16 cellular contexts compared by ENCODE assay signal in genomic region chr11:120025606-120026335, GRCh38.
"Had no signal": no experiment of that assay in that cellular context is flagged by ENCODE, and none has a peak within 500 bp of the region (broad histone marks: within the 10 kb centered on the region; RNA-seq: fewer than 3 reads in every experiment).

No MANE protein-coding gene starts in this region.

- H3K36me3 ChIP-seq: esophagus squamous epithelium, transverse colon had no signal

- H3K36me3 Mint-ChIP-seq: activated naive CD4-positive, alpha-beta T cell treated with anti-CD3 and anti-CD28 coated beads, Interleukin-2, amount 10 ng/mL, durations not matched to agents 7 days and 5 days; natural killer cell had no signal

- H3K4me3 ChIP-seq: esophagus squamous epithelium, skin epidermis, transverse colon had no signal

- H3K27ac ChIP-seq: esophagus squamous epithelium, skin epidermis, transverse colon had no signal

- H3K4me3 Mint-ChIP-seq: activated CD4-positive, alpha-beta T cell treated with anti-CD3 and anti-CD28 coated beads, Interleukin-2, amount 10 ng/mL, durations not matched to agents 24 days and 14 days; activated naive CD4-positive, alpha-beta T cell treated with anti-CD3 and anti-CD28 coated beads, Interleukin-2, amount 10 ng/mL, durations not matched to agents 7 days and 5 days; natural killer cell; T-helper 2 cell treated with Interferon-gamma antibody and Interleukin-4, amounts not matched to agents 5 μg/mL and 100 μg/mL, for 36 hours had no signal

- ATAC-seq: left ventricle myocardium superior had no signal

- H3K9me3 ChIP-seq: esophagus squamous epithelium, transverse colon had no signal

- H3K9me3 Mint-ChIP-seq: activated CD4-positive, alpha-beta T cell treated with anti-CD3 and anti-CD28 coated beads, Interleukin-2, amount 10 ng/mL, durations not matched to agents 24 days and 14 days; activated naive CD4-positive, alpha-beta T cell treated with anti-CD3 and anti-CD28 coated beads, Interleukin-2, amount 10 ng/mL, durations not matched to agents 7 days and 5 days; natural killer cell; T-helper 2 cell treated with Interferon-gamma antibody and Interleukin-4, amounts not matched to agents 5 μg/mL and 100 μg/mL, for 36 hours had no signal

- DNase-seq: activated CD4-positive, alpha-beta T cell treated with anti-CD3 and anti-CD28 coated beads, Interleukin-2, amount 10 ng/mL, durations not matched to agents 24 days and 14 days; activated CD4-positive, CD25-positive, alpha-beta regulatory T cell; activated naive CD4-positive, alpha-beta T cell treated with anti-CD3 and anti-CD28 coated beads, Interleukin-2, amount 10 ng/mL, durations not matched to agents 7 days and 5 days; effector CD8-positive, alpha-beta T cell; esophagus squamous epithelium; hippocampal formation; kidney; left ventricle myocardium superior; mesenchymal stem cell; natural killer cell; stimulated activated CD4-positive, alpha-beta T cell treated with anti-CD3 and anti-CD28 coated beads, Interleukin-4, amount 100 ng/mL, for 24 hours; stimulated activated naive CD4-positive, alpha-beta T cell treated with Interleukin-2 at 50 U/mL for 16 hours; substantia nigra; transverse colon had no signal

- H3K4me1 ChIP-seq: esophagus squamous epithelium had no signal

- H3K4me1 Mint-ChIP-seq: activated CD4-positive, alpha-beta T cell treated with anti-CD3 and anti-CD28 coated beads, Interleukin-2, amount 10 ng/mL, durations not matched to agents 24 days and 14 days; activated naive CD4-positive, alpha-beta T cell treated with anti-CD3 and anti-CD28 coated beads, Interleukin-2, amount 10 ng/mL, durations not matched to agents 7 days and 5 days had no signal

- H3K27ac Mint-ChIP-seq: activated CD4-positive, alpha-beta T cell treated with anti-CD3 and anti-CD28 coated beads, Interleukin-2, amount 10 ng/mL, durations not matched to agents 24 days and 14 days; activated naive CD4-positive, alpha-beta T cell treated with anti-CD3 and anti-CD28 coated beads, Interleukin-2, amount 10 ng/mL, durations not matched to agents 7 days and 5 days; natural killer cell; T-helper 2 cell treated with Interferon-gamma antibody and Interleukin-4, amounts not matched to agents 5 μg/mL and 100 μg/mL, for 36 hours had no signal
